In genomic region chr7:142496545-142496991, GRCh38 we compare ENCODE assay signal across 8 cellular contexts.
DNase-seq lines count a peak whose midpoint lies in the region; ATAC-seq, FAIRE-seq and TF ChIP-seq lines count a peak whose summit lies in the region.

No MANE protein-coding gene starts in this region.

- H3K9me3 ChIP-seq in HAP-1, result no peaks in the 10 kb centered on the region
- no peaks in the 10 kb centered on the region for H3K9me3 ChIP-seq in lower lobe of right lung

- ATAC-seq in lower lobe of right lung (peak; percentile 40 to 53), HG02840 (IDR thresholded peaks at IDR 0.05; ENCODE audit: low FRiP score, unreplicated experiment) (no peak)

- no peaks in the 10 kb centered on the region for H3K36me3 ChIP-seq in HAP-1 (replicated peaks)
- no peaks in the 10 kb centered on the region for H3K36me3 ChIP-seq in bronchial epithelial cell (ENCODE audit: control insufficient read depth, insufficient read depth, low read length)
- no peaks in the 10 kb centered on the region for H3K36me3 ChIP-seq in lower lobe of right lung

- peak overlapping the region; percentile 39 for H3K4me3 Mint-ChIP-seq in activated naive CD4-positive, alpha-beta T cell treated with anti-CD3 and anti-CD28 coated beads, Interleukin-2, amount 10 ng/mL, durations not matched to agents 7 days and 5 days

- peaks cover 55% of the 10 kb centered on the region for H3K4me1 Mint-ChIP-seq in activated naive CD4-positive, alpha-beta T cell treated with anti-CD3 and anti-CD28 coated beads, Interleukin-2, amount 10 ng/mL, durations not matched to agents 7 days and 5 days

- intact Hi-C loops in lower lobe of right lung (cut with DNase I), result no loop called here

- H3K4me3 ChIP-seq in HAP-1, result no peak overlapping the region
- no peak overlapping the region for H3K4me3 ChIP-seq in bronchial epithelial cell (ENCODE audit: low read depth, low read length)
- H3K4me3 ChIP-seq in lower lobe of right lung, result no peak overlapping the region

- FAIRE-seq in bronchial epithelial cell (lab: Jason Lieb, UNC), result no peak

- H3K4me1 ChIP-seq in HAP-1, result no peaks in the 10 kb centered on the region
- H3K4me1 ChIP-seq in lower lobe of right lung, result no peaks in the 10 kb centered on the region

- in situ Hi-C loops in HAP-1 (cut with MboI; ENCODE audit: low sequenced_read_pairs), result no loop called here

- DNase-seq in activated naive CD4-positive, alpha-beta T cell treated with anti-CD3 and anti-CD28 coated beads, Interleukin-2, amount 10 ng/mL, durations not matched to agents 7 days and 5 days, result peak; percentile 33
- no peak for DNase-seq in activated naive CD4-positive, alpha-beta T cell treated with Interleukin-2 at 50 U/mL for 16 hours
- DNase-seq in HAP-1 (ENCODE audit: low spot score in 2 of 2), result peak; percentile 12 to 17
- DNase-seq in NCI-H526 treated with DMSO at 0.1 percent for 48 hours (lab: John Stamatoyannopoulos, UW), result peak; percentile 80
- DNase-seq in bronchial epithelial cell (ENCODE audit: low read depth), result peak; percentile 47
- no peak for DNase-seq in lower lobe of right lung
- DNase-seq in NK-92 (lab: John Stamatoyannopoulos, UW; ENCODE audit: unreplicated experiment), result no peak

- H3K27me3 Mint-ChIP-seq in activated naive CD4-positive, alpha-beta T cell treated with anti-CD3 and anti-CD28 coated beads, Interleukin-2, amount 10 ng/mL, durations not matched to agents 7 days and 5 days, result peaks cover 7% of the 10 kb centered on the region

- H3K27ac Mint-ChIP-seq in activated naive CD4-positive, alpha-beta T cell treated with anti-CD3 and anti-CD28 coated beads, Interleukin-2, amount 10 ng/mL, durations not matched to agents 7 days and 5 days, result no peak overlapping the region

- TF ChIP-seq CTCF in bronchial epithelial cell (IDR thresholded peaks at IDR 0.05; ENCODE audit: insufficient read depth, low read length, severe bottlenecking), result peak; percentile 72
- TF ChIP-seq CTCF in lower lobe of right lung (IDR thresholded peaks at IDR 0.05), result peak; percentile 68

- CTCF ChIA-PET in activated naive CD4-positive, alpha-beta T cell treated with anti-CD3 and anti-CD28 coated beads, Interleukin-2, amount 10 ng/mL, durations not matched to agents 7 days and 5 days (lab: Charles Lee), result interaction anchor here (1.0 to 3.4 kb wide), 21 partner anchors 8 to 503 kb away, joined by 3 to 24 read pairs (median 8); no protein-coding TSS in a partner anchor

- no peak overlapping the region for H3K27ac ChIP-seq in lower lobe of right lung

- no peaks in the 10 kb centered on the region for H3K36me3 Mint-ChIP-seq in activated naive CD4-positive, alpha-beta T cell treated with anti-CD3 and anti-CD28 coated beads, Interleukin-2, amount 10 ng/mL, durations not matched to agents 7 days and 5 days

- H3K27me3 ChIP-seq in HAP-1 (ENCODE audit: low read depth) (no peaks in the 10 kb centered on the region), bronchial epithelial cell (ENCODE audit: control insufficient read depth, insufficient read depth, low read length) (no peaks in the 10 kb centered on the region), lower lobe of right lung (ENCODE audit: low read depth) (no peaks in the 10 kb centered on the region)

- H3K9me3 Mint-ChIP-seq in activated naive CD4-positive, alpha-beta T cell treated with anti-CD3 and anti-CD28 coated beads, Interleukin-2, amount 10 ng/mL, durations not matched to agents 7 days and 5 days, result no peaks in the 10 kb centered on the region

Comparison
In these comparisons a context has a peak if more than half of its experiments do, and no peak if none do; other contexts are left out.
1. DNase-seq: peak in activated naive CD4-positive, alpha-beta T cell treated with anti-CD3 and anti-CD28 coated beads, Interleukin-2, amount 10 ng/mL, durations not matched to agents 7 days and 5 days (single experiment), HAP-1 (2 of 2), NCI-H526 treated with DMSO at 0.1 percent for 48 hours (single experiment) and bronchial epithelial cell (single experiment); none in activated naive CD4-positive, alpha-beta T cell treated with Interleukin-2 at 50 U/mL for 16 hours (single experiment), lower lobe of right lung (single experiment) and NK-92 (single experiment).